ENCODE assay signal across 7 cellular contexts in genomic region chr16:29221276-29222005, GRCh38.
DNase-seq lines count a peak whose midpoint lies in the region; ATAC-seq and TF ChIP-seq lines count a peak whose summit lies in the region.
"Not testable (repeated sequence)": the region's sequence is repeated elsewhere in the genome, so short reads cannot be mapped to it uniquely, and the experiment has no call there.

No MANE protein-coding gene starts in this region.

- H3K27ac ChIP-seq in skin epidermis = peak overlapping the region in 11 of 21 experiments; percentile 28 to 83 (median 55)

- not testable (repeated sequence) for H3K4me3 ChIP-seq in cardiac fibroblast (replicated peaks in 1 of 2; ENCODE audit: low read depth in 2 of 2, low read length in 2 of 2); fibroblast of pulmonary artery (replicated peaks; ENCODE audit: low read depth, low read length); skin epidermis

- POLR2A ChIA-PET in activated CD8-positive, alpha-beta T cell treated with anti-CD3 and anti-CD28 coated beads, Interleukin-2, amount 10 ng/mL, durations not matched to agents 7 days and 5 days (lab: Charles Lee) = not testable (repeated sequence)

- H3K9me3 Mint-ChIP-seq in activated CD8-positive, alpha-beta T cell treated with anti-CD3 and anti-CD28 coated beads, Interleukin-2, amount 10 ng/mL, durations not matched to agents 7 days and 5 days (ENCODE audit: insufficient read depth); mesothelial cell of epicardium: not testable (repeated sequence)

- ATAC-seq in activated CD8-positive, alpha-beta T cell treated with anti-CD3 and anti-CD28 coated beads, Interleukin-2, amount 10 ng/mL, durations not matched to agents 7 days and 5 days = not testable (repeated sequence)

- not testable (repeated sequence) for H3K4me3 Mint-ChIP-seq in activated CD8-positive, alpha-beta T cell treated with anti-CD3 and anti-CD28 coated beads, Interleukin-2, amount 10 ng/mL, durations not matched to agents 7 days and 5 days; mesothelial cell of epicardium

- peaks cover 13% of the 10 kb centered on the region for H3K36me3 Mint-ChIP-seq in activated CD8-positive, alpha-beta T cell treated with anti-CD3 and anti-CD28 coated beads, Interleukin-2, amount 10 ng/mL, durations not matched to agents 7 days and 5 days (ENCODE audit: low read depth)
- not testable (repeated sequence) for H3K36me3 Mint-ChIP-seq in mesothelial cell of epicardium

- DNase-seq in EL = peak; percentile 59
- DNase-seq in LHCN-M2 (ENCODE audit: low read depth) = peak; percentile 5
- peak; percentile 1 for DNase-seq in activated CD8-positive, alpha-beta T cell treated with anti-CD3 and anti-CD28 coated beads, Interleukin-2, amount 10 ng/mL, durations not matched to agents 7 days and 5 days
- peak; percentile 73 to 83 for DNase-seq in cardiac fibroblast (ENCODE audit: low read depth in 2 of 2)
- DNase-seq in fibroblast of pulmonary artery (ENCODE audit: low read depth) = peak; percentile 81
- DNase-seq in mesothelial cell of epicardium (ENCODE audit: low spot score in 2 of 2, unreplicated experiment in 2 of 2) = peak in 1 of 2 experiments; percentile 31

- H3K4me1 Mint-ChIP-seq in activated CD8-positive, alpha-beta T cell treated with anti-CD3 and anti-CD28 coated beads, Interleukin-2, amount 10 ng/mL, durations not matched to agents 7 days and 5 days (ENCODE audit: low read depth) = peaks cover 12% of the 10 kb centered on the region
- H3K4me1 Mint-ChIP-seq in mesothelial cell of epicardium = peaks cover 21% of the 10 kb centered on the region

- CTCF ChIA-PET in activated CD8-positive, alpha-beta T cell treated with anti-CD3 and anti-CD28 coated beads, Interleukin-2, amount 10 ng/mL, durations not matched to agents 7 days and 5 days (lab: Charles Lee) = not testable (repeated sequence)

- not testable (repeated sequence) for TF ChIP-seq CTCF in cardiac fibroblast (IDR thresholded peaks at IDR 0.05; ENCODE audit: low read depth, low read length); fibroblast of pulmonary artery (IDR thresholded peaks at IDR 0.05; ENCODE audit: low read length, missing control alignments); mesothelial cell of epicardium (IDR thresholded peaks at IDR 0.05; ENCODE audit: unreplicated experiment)

- H3K27ac Mint-ChIP-seq in activated CD8-positive, alpha-beta T cell treated with anti-CD3 and anti-CD28 coated beads, Interleukin-2, amount 10 ng/mL, durations not matched to agents 7 days and 5 days = not testable (repeated sequence)
- peak overlapping the region; percentile 90 for H3K27ac Mint-ChIP-seq in mesothelial cell of epicardium

- H3K27me3 Mint-ChIP-seq in activated CD8-positive, alpha-beta T cell treated with anti-CD3 and anti-CD28 coated beads, Interleukin-2, amount 10 ng/mL, durations not matched to agents 7 days and 5 days (ENCODE audit: low read depth); mesothelial cell of epicardium (ENCODE audit: low read depth): not testable (repeated sequence)
